ENCODE assay signal across 8 cellular contexts in genomic region chr1:228004331-228004871, GRCh38. TPM values are rescaled to one million over a fixed set of nuclear protein-coding genes. Genes with fewer than 3 reads are reported as not detected.
DNase-seq lines count a peak whose midpoint lies in the region; ATAC-seq and TF ChIP-seq lines count a peak whose summit lies in the region.

No MANE protein-coding gene starts in this region.

- intact Hi-C loops in natural killer cell (cut with micrococcal nuclease) = no loop called here

- peaks cover 18% of the 10 kb centered on the region for H3K4me1 Mint-ChIP-seq in activated T-cell treated with anti-CD3 and anti-CD28 coated beads, Interleukin-2, amount 50 U/mL, for 72 hours (ENCODE audit: low read depth)
- H3K4me1 Mint-ChIP-seq in natural killer cell = peaks cover 0 to under 1% of the 10 kb centered on the region in 2 donors

- peak overlapping the region; percentile 20 to 56 for H3K4me3 Mint-ChIP-seq in activated T-cell treated with anti-CD3 and anti-CD28 coated beads, Interleukin-2, amount 50 U/mL, for 72 hours
- H3K4me3 Mint-ChIP-seq in natural killer cell = no peak overlapping the region

- H3K27ac Mint-ChIP-seq in activated T-cell treated with anti-CD3 and anti-CD28 coated beads, Interleukin-2, amount 50 U/mL, for 72 hours = no peak overlapping the region
- no peak overlapping the region for H3K27ac Mint-ChIP-seq in natural killer cell

- H3K4me3 ChIP-seq in choroid plexus epithelial cell (ENCODE audit: low read depth, low read length) = no peak overlapping the region

- peak; percentile 60 to 75 for ATAC-seq in activated T-cell treated with anti-CD3 and anti-CD28 coated beads, Interleukin-2, amount 50 U/mL, for 72 hours (replicated peaks in 1 of 2)
- peak in 1 of 3 donors; percentile 40 for ATAC-seq in natural killer cell
- no peak for ATAC-seq in omental fat pad (ENCODE audit: low FRiP score)

- peak; percentile 25 to 31 for DNase-seq in activated T-cell treated with anti-CD3 and anti-CD28 coated beads, Interleukin-2, amount 50 U/mL, for 72 hours
- DNase-seq in activated T-cell treated with anti-CD3 and anti-CD28 coated beads for 4 hours (no peak), LHCN-M2 (ENCODE audit: low read depth) (peak; percentile 15), choroid plexus epithelial cell (ENCODE audit: low read depth) (peak; percentile 19), natural killer cell (peak; percentile 13), NCI-H1694 (lab: John Stamatoyannopoulos, UW) (no peak), amygdala (lab: John Stamatoyannopoulos, UW) (no peak), omental fat pad (ENCODE audit: low spot score) (no peak)

- no peaks in the 10 kb centered on the region for H3K36me3 Mint-ChIP-seq in activated T-cell treated with anti-CD3 and anti-CD28 coated beads, Interleukin-2, amount 50 U/mL, for 72 hours (ENCODE audit: insufficient read depth in 2 of 2)
- H3K36me3 Mint-ChIP-seq in natural killer cell = no peaks in the 10 kb centered on the region

- no peaks in the 10 kb centered on the region for H3K9me3 Mint-ChIP-seq in activated T-cell treated with anti-CD3 and anti-CD28 coated beads, Interleukin-2, amount 50 U/mL, for 72 hours
- H3K9me3 Mint-ChIP-seq in natural killer cell = no peaks in the 10 kb centered on the region

- peaks cover 48% of the 10 kb centered on the region for H3K27me3 Mint-ChIP-seq in activated T-cell treated with anti-CD3 and anti-CD28 coated beads, Interleukin-2, amount 50 U/mL, for 72 hours (ENCODE audit: low read depth)
- peaks cover 29 to 35% of the 10 kb centered on the region in 2 donors for H3K27me3 Mint-ChIP-seq in natural killer cell (ENCODE audit: low read depth in 2 of 2)

- TF ChIP-seq CTCF in choroid plexus epithelial cell (conservative IDR thresholded peaks at IDR 0.05; ENCODE audit: low read depth, low read length) (peak; percentile 58), natural killer cell (IDR thresholded peaks at IDR 0.05) (no peak), omental fat pad (IDR thresholded peaks at IDR 0.05) (no peak)

RNA-seq across cellular contexts. Expression of gene WNT3A, which starts 2.4 kb away (rescaled TPM):
- total RNA-seq in activated T-cell treated with anti-CD3 and anti-CD28 coated beads, Interleukin-2, amount 50 U/mL, for 72 hours = not detected
- not detected in 2 replicates for total RNA-seq in LHCN-M2 (2014; rRNA removed)
- not detected for polyA plus RNA-seq in LHCN-M2 (2012)
- total RNA-seq in natural killer cell = not detected
- not detected for total RNA-seq in omental fat pad

RNA-seq across cellular contexts. Expression of gene WNT9A, which starts 56.7 kb away (rescaled TPM):
- total RNA-seq in activated T-cell treated with anti-CD3 and anti-CD28 coated beads, Interleukin-2, amount 50 U/mL, for 72 hours = under 1 TPM in 1 of 2 donors, not detected in 1; 0.28 TPM
- total RNA-seq in LHCN-M2 (2014; rRNA removed) (3.5 and 4.3 TPM in 2 replicates), natural killer cell (not detected), omental fat pad (10 to 100 TPM in 2 of 4 donors, 1 to 10 TPM in 2; 1.3 to 16.5 (median 5.8) TPM)
- 3.7 TPM for polyA plus RNA-seq in LHCN-M2 (2012)

Comparison
In these comparisons a context has a peak if more than half of its experiments do, and no peak if none do; other contexts are left out.
1. DNase-seq: peak in activated T-cell treated with anti-CD3 and anti-CD28 coated beads, Interleukin-2, amount 50 U/mL, for 72 hours (2 of 2), LHCN-M2 (single experiment), choroid plexus epithelial cell (single experiment) and natural killer cell (single experiment); none in activated T-cell treated with anti-CD3 and anti-CD28 coated beads for 4 hours (single experiment), NCI-H1694 (single experiment), amygdala (0 of 56) and omental fat pad (single experiment).